ENCODE assay signal across 21 cellular contexts in the genomic region with DNA sequence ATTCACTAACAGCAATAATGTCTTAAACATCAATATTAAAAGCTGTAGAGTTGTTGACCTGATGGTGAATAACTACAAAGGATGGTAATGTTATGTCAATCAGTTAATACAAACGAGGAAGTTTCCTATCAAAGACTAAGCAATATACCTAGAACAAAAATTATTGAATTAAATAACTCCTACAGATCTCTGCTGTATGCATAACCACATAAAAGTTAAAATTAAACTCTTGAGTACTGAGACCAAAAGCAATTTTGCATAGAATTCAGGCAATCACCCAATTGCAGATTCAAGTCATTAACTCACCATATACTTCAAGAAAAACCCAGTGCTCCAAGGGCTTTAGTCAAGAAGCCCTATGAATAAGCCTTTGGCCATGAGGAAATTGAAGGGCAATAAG.
DNase-seq lines count a peak whose midpoint lies in the region; ATAC-seq, FAIRE-seq and TF ChIP-seq lines count a peak whose summit lies in the region.
"Had no signal": no experiment of that assay in that cellular context is flagged by ENCODE, and none has a peak within 500 bp of the region (broad histone marks: within the 10 kb centered on the region; RNA-seq: fewer than 3 reads in every experiment).

No MANE protein-coding gene starts in this region.

- no peak overlapping the region for H3K27ac ChIP-seq in SJSA1
- H3K27ac ChIP-seq in transverse colon, result peak overlapping the region in 2 of 4 donors; percentile 35 to 88
- H3K27ac ChIP-seq: RWPE1 had no signal

- H3K36me3 ChIP-seq in SJSA1, result peaks cover 10% of the 10 kb centered on the region
- H3K36me3 ChIP-seq in transverse colon, result no peaks in the 10 kb centered on the region
- H3K36me3 ChIP-seq: sigmoid colon, uterus had no signal

- H3K4me3 ChIP-seq in SJSA1 (peak overlapping the region; percentile 72), epithelial cell of proximal tubule (ENCODE audit: low read depth, low read length) (peak overlapping the region; percentile 87), transverse colon (peak overlapping the region in 2 of 4 donors; percentile 59 to 64)
- H3K4me3 ChIP-seq: GM12878 had no signal

- no peak overlapping the region for H3K27ac Mint-ChIP-seq in neural crest cell (ENCODE audit: unreplicated experiment)
- H3K27ac Mint-ChIP-seq in natural killer cell treated with Interleukin-12 subunit alpha and Interleukin-12 subunit beta and Interleukin-15 and Interleukin-18, amount 100 ng/mL, for 72 hours, result no peak overlapping the region
- H3K27ac Mint-ChIP-seq: activated naive CD4-positive, alpha-beta T cell treated with anti-CD3 and anti-CD28 coated beads, Interleukin-2, amount 10 ng/mL, durations not matched to agents 7 days and 5 days; dendritic cell treated with granulocyte-macrophage colony-stimulating factor and Interleukin-4, amounts not matched to agents 40 ng/mL and 50 ng/mL, for 4 days had no signal

- intact Hi-C loops in transverse colon (cut with DNase I; ENCODE audit: low total_unique reads), result loop anchor here (5.0 kb wide), 1 partner anchor 518 kb away; a partner anchor contains a TSS

- H3K9me3 ChIP-seq in SJSA1 (replicated peaks) (no peaks in the 10 kb centered on the region), transverse colon (no peaks in the 10 kb centered on the region)
- H3K9me3 ChIP-seq: sigmoid colon, uterus had no signal

- DNase-seq in D721Med (ENCODE audit: insufficient read length, low spot score), result no peak
- no peak for DNase-seq in SJSA1 (ENCODE audit: low read depth in 1 of 2, low spot score in 2 of 2)
- DNase-seq in epithelial cell of proximal tubule (ENCODE audit: low read depth), result no peak
- no peak for DNase-seq in neural crest cell (ENCODE audit: low read depth, low spot score)
- DNase-seq in activated CD4-positive, alpha-beta T cell treated with anti-CD3 and anti-CD28 coated beads, Interleukin-2, amount 50 U/mL, for 48 hours, result no peak
- no peak for DNase-seq in transverse colon
- DNase-seq in natural killer cell treated with Interleukin-12 subunit alpha and Interleukin-12 subunit beta and Interleukin-15 and Interleukin-18, amount 100 ng/mL, for 72 hours (ENCODE audit: low spot score), result no peak
- DNase-seq in NCI-H1417 (lab: John Stamatoyannopoulos, UW), result no peak
- DNase-seq: activated CD8-positive, alpha-beta memory T cell treated with anti-CD3 and anti-CD28 coated beads for 24 hours; activated naive CD4-positive, alpha-beta T cell treated with anti-CD3 and anti-CD28 coated beads, Interleukin-2, amount 10 ng/mL, durations not matched to agents 7 days and 5 days; DMS79; hippocampal formation; MV-4-11; NCI-H510A; sigmoid colon; T-helper 9 cell; uterus had no signal

- peaks cover 33% of the 10 kb centered on the region for H3K4me1 Mint-ChIP-seq in neural crest cell
- peaks cover 14 to 16% of the 10 kb centered on the region in 2 donors for H3K4me1 Mint-ChIP-seq in natural killer cell treated with Interleukin-12 subunit alpha and Interleukin-12 subunit beta and Interleukin-15 and Interleukin-18, amount 100 ng/mL, for 72 hours (ENCODE audit: low read depth in 2 of 2)

- TF ChIP-seq EP300 in transverse colon (IDR thresholded peaks at IDR 0.05; ENCODE audit: low read depth), result no peak

- no peaks in the 10 kb centered on the region for H3K9me3 Mint-ChIP-seq in neural crest cell
- H3K9me3 Mint-ChIP-seq in natural killer cell treated with Interleukin-12 subunit alpha and Interleukin-12 subunit beta and Interleukin-15 and Interleukin-18, amount 100 ng/mL, for 72 hours, result peaks cover 5% of the 10 kb centered on the region
- H3K9me3 Mint-ChIP-seq: activated naive CD4-positive, alpha-beta T cell treated with anti-CD3 and anti-CD28 coated beads, Interleukin-2, amount 10 ng/mL, durations not matched to agents 7 days and 5 days; dendritic cell treated with granulocyte-macrophage colony-stimulating factor and Interleukin-4, amounts not matched to agents 40 ng/mL and 50 ng/mL, for 4 days had no signal

- peak; percentile 66 for FAIRE-seq in D721Med (lab: Jason Lieb, UNC)
- FAIRE-seq: GM12878, H1 had no signal

- 17 to 27% methylated on average over 1 of the region's 1 CpG for WGBS in transverse colon (ENCODE audit: low coverage in 1 of 2), 2 donors

- no peak for TF ChIP-seq CTCF in D721Med (IDR thresholded peaks at IDR 0.05; ENCODE audit: insufficient read depth, missing control alignments)
- TF ChIP-seq CTCF in epithelial cell of proximal tubule (conservative IDR thresholded peaks at IDR 0.05; ENCODE audit: low read depth, low read length), result no peak
- TF ChIP-seq CTCF in neural crest cell (conservative IDR thresholded peaks at IDR 0.05), result no peak
- TF ChIP-seq CTCF in transverse colon (IDR thresholded peaks at IDR 0.05), result no peak

- H3K27me3 ChIP-seq in SJSA1 (replicated peaks), result no peaks in the 10 kb centered on the region
- peaks cover 69% of the 10 kb centered on the region for H3K27me3 ChIP-seq in transverse colon

- no peak for ATAC-seq in natural killer cell treated with Interleukin-12 subunit alpha and Interleukin-12 subunit beta and Interleukin-15 and Interleukin-18, amount 100 ng/mL, for 72 hours
- ATAC-seq: GM12878 had no signal

- no peaks in the 10 kb centered on the region for H3K36me3 Mint-ChIP-seq in neural crest cell (ENCODE audit: low read depth)
- no peaks in the 10 kb centered on the region for H3K36me3 Mint-ChIP-seq in natural killer cell treated with Interleukin-12 subunit alpha and Interleukin-12 subunit beta and Interleukin-15 and Interleukin-18, amount 100 ng/mL, for 72 hours

- TF ChIP-seq POLR2A in transverse colon (IDR thresholded peaks at IDR 0.05), result no peak

- peak overlapping the region; percentile 2 for H3K4me3 Mint-ChIP-seq in neural crest cell
- no peak overlapping the region for H3K4me3 Mint-ChIP-seq in natural killer cell treated with Interleukin-12 subunit alpha and Interleukin-12 subunit beta and Interleukin-15 and Interleukin-18, amount 100 ng/mL, for 72 hours
- H3K4me3 Mint-ChIP-seq: activated naive CD4-positive, alpha-beta T cell treated with anti-CD3 and anti-CD28 coated beads, Interleukin-2, amount 10 ng/mL, durations not matched to agents 7 days and 5 days; dendritic cell treated with granulocyte-macrophage colony-stimulating factor and Interleukin-4, amounts not matched to agents 40 ng/mL and 50 ng/mL, for 4 days had no signal

- peaks cover 16% of the 10 kb centered on the region for H3K4me1 ChIP-seq in SJSA1 (replicated peaks)
- H3K4me1 ChIP-seq in transverse colon, result peaks cover 6 to 44% (median 18%) of the 10 kb centered on the region in 4 donors
- H3K4me1 ChIP-seq: uterus had no signal

- in situ Hi-C loops in transverse colon (cut with MboI; ENCODE audit: low pct_ligation_motif_present in 1 of 4, low pct_unique_long_range_greater_than_20kb in 1 of 4, low sequenced_read_pairs in 3 of 4), result loop anchor here in 2 of 4 donors (25.0 kb wide), 1 partner anchor 518 kb away; a partner anchor contains a TSS

- H3K27me3 Mint-ChIP-seq in neural crest cell (ENCODE audit: low read depth), result peaks cover 92% of the 10 kb centered on the region
- peaks cover 31 to 48% of the 10 kb centered on the region in 2 donors for H3K27me3 Mint-ChIP-seq in natural killer cell treated with Interleukin-12 subunit alpha and Interleukin-12 subunit beta and Interleukin-15 and Interleukin-18, amount 100 ng/mL, for 72 hours
